12 cellular contexts compared by ENCODE assay signal in the genomic region with DNA sequence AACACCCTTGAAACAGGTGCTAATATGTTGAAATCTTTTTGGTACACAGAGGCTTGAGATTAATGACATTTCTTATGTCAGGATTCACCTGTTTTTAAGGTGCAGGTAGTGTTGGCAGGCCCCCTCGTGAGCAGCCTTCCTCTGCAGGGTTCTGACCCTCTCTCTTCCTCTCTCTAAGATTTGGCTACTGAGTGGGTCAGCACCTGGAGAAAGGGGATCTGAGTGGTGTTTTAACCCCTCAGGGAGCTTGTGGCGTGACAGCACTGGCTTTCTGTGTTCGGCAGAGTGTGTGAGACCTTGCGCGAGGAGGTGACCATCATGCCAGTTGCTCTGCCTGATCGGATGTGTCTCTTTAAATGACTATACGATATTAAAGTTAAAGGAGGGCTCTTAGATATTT. TPM values are rescaled to one million over a fixed set of nuclear protein-coding genes. Genes with fewer than 3 reads are reported as not detected.
DNase-seq lines count a peak whose midpoint lies in the region; ATAC-seq and TF ChIP-seq lines count a peak whose summit lies in the region.
"Had no signal": no experiment of that assay in that cellular context is flagged by ENCODE, and none has a peak within 500 bp of the region (broad histone marks: within the 10 kb centered on the region; RNA-seq: fewer than 3 reads in every experiment).

No MANE protein-coding gene starts in this region.

- no peaks in the 10 kb centered on the region for H3K79me2 ChIP-seq in trophoblast cell (ENCODE audit: control insufficient read depth, insufficient read depth, low read length, poor library complexity)

- peak overlapping the region; percentile 27 for H3K27ac Mint-ChIP-seq in CD8-positive, alpha-beta T cell
- peak overlapping the region; percentile 86 for H3K27ac Mint-ChIP-seq in activated T-helper 1 cell treated with anti-CD3 and anti-CD28 coated beads, Interleukin-12 subunit alpha, Interleukin-12 subunit beta, Interleukin-2, Interleukin-4 antibody, amounts not matched to agents 30 ng/mL and 10 ng/mL and 1 ng/mL, durations not matched to agents 14 hours and 24 hours and 36 hours
- no peak overlapping the region for H3K27ac Mint-ChIP-seq in Calu3 (ENCODE audit: unreplicated experiment)

- no peak overlapping the region for H2BK120ac ChIP-seq in trophoblast cell (ENCODE audit: insufficient read depth, low read length, poor library complexity)

- no peaks in the 10 kb centered on the region for H3K9me3 ChIP-seq in CD8-positive, alpha-beta T cell (ENCODE audit: low read length)
- H3K9me3 ChIP-seq in trophoblast cell (ENCODE audit: insufficient read depth, low read depth, low read length), result no peaks in the 10 kb centered on the region

- H3K36me3 ChIP-seq in CD8-positive, alpha-beta T cell (ENCODE audit: insufficient read depth, low read length), result no peaks in the 10 kb centered on the region
- H3K36me3 ChIP-seq in trophoblast cell (ENCODE audit: control insufficient read depth in 1 of 2, insufficient read depth in 2 of 2, low read length in 2 of 2), result peaks cover 0 to 4% of the 10 kb centered on the region in 2 experiments
- H3K36me3 ChIP-seq: cardiac muscle cell had no signal

- no peak overlapping the region for H3K14ac ChIP-seq in trophoblast cell (ENCODE audit: low read length)

- TF ChIP-seq CTCF in CD8-positive, alpha-beta T cell (IDR thresholded peaks at IDR 0.05), result no peak
- TF ChIP-seq CTCF in Calu3 (IDR thresholded peaks at IDR 0.05; ENCODE audit: unreplicated experiment), result no peak

- BruUV-seq in Calu3 (replicated peaks; lab: Mats Ljungman, UMichigan), result no TSS peak

- CTCF ChIA-PET in CD8-positive, alpha-beta T cell (lab: Charles Lee), result no interaction called here
- CTCF ChIA-PET in Calu3 (lab: Charles Lee), result no interaction called here

- no CpG with 5 or more reads among the region's 7 CpGs for WGBS in trophoblast cell (ENCODE audit: extremely low coverage, insufficient coverage, insufficient read length)

- no peak overlapping the region for H3K4ac ChIP-seq in trophoblast cell (ENCODE audit: low read depth, low read length)

- no peak overlapping the region for H3K9ac ChIP-seq in trophoblast cell (ENCODE audit: low read length)

- no peak overlapping the region for H2AK5ac ChIP-seq in trophoblast cell (ENCODE audit: low read length)

- H3K27me3 Mint-ChIP-seq in CD8-positive, alpha-beta T cell (ENCODE audit: low read depth), result no peaks in the 10 kb centered on the region
- no peaks in the 10 kb centered on the region for H3K27me3 Mint-ChIP-seq in activated T-helper 1 cell treated with anti-CD3 and anti-CD28 coated beads, Interleukin-12 subunit alpha, Interleukin-12 subunit beta, Interleukin-2, Interleukin-4 antibody, amounts not matched to agents 30 ng/mL and 10 ng/mL and 1 ng/mL, durations not matched to agents 14 hours and 24 hours and 36 hours (ENCODE audit: insufficient read depth)
- no peaks in the 10 kb centered on the region for H3K27me3 Mint-ChIP-seq in Calu3 (ENCODE audit: unreplicated experiment)

- no peak overlapping the region for H4K91ac ChIP-seq in trophoblast cell (ENCODE audit: low read depth, low read length)

- intact Hi-C loops in CD8-positive, alpha-beta T cell (cut with DNase I, micrococcal nuclease), result no loop called here
- intact Hi-C loops in activated T-helper 1 cell treated with anti-CD3 and anti-CD28 coated beads, Interleukin-12 subunit alpha, Interleukin-12 subunit beta, Interleukin-2, Interleukin-4 antibody, amounts not matched to agents 30 ng/mL and 10 ng/mL and 1 ng/mL, durations not matched to agents 14 hours and 24 hours and 36 hours (cut with micrococcal nuclease), result no loop called here
- intact Hi-C loops in Calu3 (cut with micrococcal nuclease; ENCODE audit: unreplicated experiment), result no loop called here

- H3K27me3 ChIP-seq in CD8-positive, alpha-beta T cell (ENCODE audit: insufficient read depth, low read length), result no peaks in the 10 kb centered on the region
- H3K27me3 ChIP-seq in trophoblast cell (ENCODE audit: insufficient read depth, low read length), result no peaks in the 10 kb centered on the region
- H3K27me3 ChIP-seq: cardiac muscle cell had no signal

- H3K79me1 ChIP-seq in trophoblast cell (ENCODE audit: low read length), result no peaks in the 10 kb centered on the region

- no peaks in the 10 kb centered on the region for H3K9me3 Mint-ChIP-seq in CD8-positive, alpha-beta T cell
- no peaks in the 10 kb centered on the region for H3K9me3 Mint-ChIP-seq in activated T-helper 1 cell treated with anti-CD3 and anti-CD28 coated beads, Interleukin-12 subunit alpha, Interleukin-12 subunit beta, Interleukin-2, Interleukin-4 antibody, amounts not matched to agents 30 ng/mL and 10 ng/mL and 1 ng/mL, durations not matched to agents 14 hours and 24 hours and 36 hours
- H3K9me3 Mint-ChIP-seq in Calu3 (ENCODE audit: low read depth, unreplicated experiment), result no peaks in the 10 kb centered on the region

- H3K18ac ChIP-seq in trophoblast cell (ENCODE audit: low read length), result no peak overlapping the region

- no peak overlapping the region for H3K4me3 Mint-ChIP-seq in CD8-positive, alpha-beta T cell
- peak overlapping the region; percentile 43 for H3K4me3 Mint-ChIP-seq in activated T-helper 1 cell treated with anti-CD3 and anti-CD28 coated beads, Interleukin-12 subunit alpha, Interleukin-12 subunit beta, Interleukin-2, Interleukin-4 antibody, amounts not matched to agents 30 ng/mL and 10 ng/mL and 1 ng/mL, durations not matched to agents 14 hours and 24 hours and 36 hours
- no peak overlapping the region for H3K4me3 Mint-ChIP-seq in Calu3 (ENCODE audit: low read depth, unreplicated experiment)

- H2BK5ac ChIP-seq in trophoblast cell (ENCODE audit: low read depth, low read length, poor library complexity), result no peak overlapping the region

- H3K23ac ChIP-seq in trophoblast cell (ENCODE audit: low read length), result no peak overlapping the region

- no peak overlapping the region for H2BK12ac ChIP-seq in trophoblast cell (ENCODE audit: low read length)

- no peak overlapping the region for H2AFZ ChIP-seq in trophoblast cell (ENCODE audit: insufficient read depth, low read length, poor library complexity)

- no peak overlapping the region for H3K4me2 ChIP-seq in trophoblast cell (ENCODE audit: low read length)

- H3K4me1 Mint-ChIP-seq in CD8-positive, alpha-beta T cell (ENCODE audit: low read depth), result peaks cover 76% of the 10 kb centered on the region
- H3K4me1 Mint-ChIP-seq in activated T-helper 1 cell treated with anti-CD3 and anti-CD28 coated beads, Interleukin-12 subunit alpha, Interleukin-12 subunit beta, Interleukin-2, Interleukin-4 antibody, amounts not matched to agents 30 ng/mL and 10 ng/mL and 1 ng/mL, durations not matched to agents 14 hours and 24 hours and 36 hours (ENCODE audit: low read depth), result peaks cover 81% of the 10 kb centered on the region
- H3K4me1 Mint-ChIP-seq in Calu3 (ENCODE audit: low read depth, unreplicated experiment), result peaks cover 9% of the 10 kb centered on the region

- peaks cover 19% of the 10 kb centered on the region for H3K4me1 ChIP-seq in CD8-positive, alpha-beta T cell (ENCODE audit: insufficient read depth, low read length)
- no peaks in the 10 kb centered on the region for H3K4me1 ChIP-seq in trophoblast cell (ENCODE audit: control insufficient read depth in 1 of 2, insufficient read depth in 2 of 2, low read length in 2 of 2)

- POLR2A ChIA-PET in CD8-positive, alpha-beta T cell (lab: Charles Lee), result no interaction called here

- no peak overlapping the region for H3K4me3 ChIP-seq in CD8-positive, alpha-beta T cell (ENCODE audit: low read depth, low read length)
- no peak overlapping the region for H3K4me3 ChIP-seq in trophoblast cell (ENCODE audit: low read depth, low read length)
- H3K4me3 ChIP-seq: cardiac muscle cell, lung had no signal

- no peak overlapping the region for H3K27ac ChIP-seq in CD8-positive, alpha-beta T cell (ENCODE audit: low read depth, low read length)
- H3K27ac ChIP-seq in trophoblast cell (ENCODE audit: low read depth, low read length), result no peak overlapping the region
- H3K27ac ChIP-seq: cardiac muscle cell had no signal

- peaks cover 9% of the 10 kb centered on the region for H3K36me3 Mint-ChIP-seq in CD8-positive, alpha-beta T cell
- H3K36me3 Mint-ChIP-seq in activated T-helper 1 cell treated with anti-CD3 and anti-CD28 coated beads, Interleukin-12 subunit alpha, Interleukin-12 subunit beta, Interleukin-2, Interleukin-4 antibody, amounts not matched to agents 30 ng/mL and 10 ng/mL and 1 ng/mL, durations not matched to agents 14 hours and 24 hours and 36 hours (ENCODE audit: low read depth), result peaks cover 30% of the 10 kb centered on the region
- no peaks in the 10 kb centered on the region for H3K36me3 Mint-ChIP-seq in Calu3 (ENCODE audit: insufficient read depth, unreplicated experiment)

- H4K12ac ChIP-seq in trophoblast cell (ENCODE audit: low read depth, low read length), result no peak overlapping the region

- no peak for ATAC-seq in CD8-positive, alpha-beta T cell
- ATAC-seq in GM19043 (IDR thresholded peaks at IDR 0.05; ENCODE audit: low read depth, unreplicated experiment) (peak; percentile 46), HG02870 (IDR thresholded peaks at IDR 0.05; ENCODE audit: unreplicated experiment) (peak; percentile 23)

- DNase-seq in CD8-positive, alpha-beta T cell, result no peak
- DNase-seq in activated T-helper 1 cell treated with anti-CD3 and anti-CD28 coated beads, Interleukin-12 subunit alpha, Interleukin-12 subunit beta, Interleukin-2, Interleukin-4 antibody, amounts not matched to agents 30 ng/mL and 10 ng/mL and 1 ng/mL, durations not matched to agents 14 hours and 24 hours and 36 hours (ENCODE audit: low spot score), result no peak
- no peak for DNase-seq in NK-92 treated with Interleukin-12 subunit alpha and Interleukin-12 subunit beta, amount 100 ng/mL, for 24 hours (lab: John Stamatoyannopoulos, UW)
- no peak for DNase-seq in Calu3
- DNase-seq in trophoblast cell, result no peak
- DNase-seq in activated CD4-positive, CD25-positive, alpha-beta regulatory T cell (lab: John Stamatoyannopoulos, UW), result no peak
- DNase-seq: NCI-H1930, Right ventricle myocardium superior had no signal

- H4K8ac ChIP-seq in trophoblast cell (ENCODE audit: low read depth, low read length), result no peak overlapping the region

RNA-seq across cellular contexts. Expression of gene HIVEP1, which starts 37.1 kb away (rescaled TPM):
- total RNA-seq in CD8-positive, alpha-beta T cell, result 10 to 100 TPM; 72.7 to 79.4 TPM
- total RNA-seq in activated T-helper 1 cell treated with anti-CD3 and anti-CD28 coated beads, Interleukin-12 subunit alpha, Interleukin-12 subunit beta, Interleukin-2, Interleukin-4 antibody, amounts not matched to agents 30 ng/mL and 10 ng/mL and 1 ng/mL, durations not matched to agents 14 hours and 24 hours and 36 hours, result 69.8 and 72.7 TPM in 2 replicates
- total RNA-seq in Calu3 (2022), result 16.1 and 16.2 TPM in 2 replicates
- 14.7 and 15.4 TPM in 2 replicates for polyA plus RNA-seq in trophoblast cell (2013)
